ENCODE assay signal across 1 cellular context in genomic region chr2:152594792-152595191, GRCh38.
TF ChIP-seq lines count a peak whose summit lies in the region.

No MANE protein-coding gene starts in this region.

TF ChIP-seq in K562, 482 proteins besides CTCF, POLR2A, EP300 and RAD21 (continued from another document):
- TF ChIP-seq, protein P1, sequence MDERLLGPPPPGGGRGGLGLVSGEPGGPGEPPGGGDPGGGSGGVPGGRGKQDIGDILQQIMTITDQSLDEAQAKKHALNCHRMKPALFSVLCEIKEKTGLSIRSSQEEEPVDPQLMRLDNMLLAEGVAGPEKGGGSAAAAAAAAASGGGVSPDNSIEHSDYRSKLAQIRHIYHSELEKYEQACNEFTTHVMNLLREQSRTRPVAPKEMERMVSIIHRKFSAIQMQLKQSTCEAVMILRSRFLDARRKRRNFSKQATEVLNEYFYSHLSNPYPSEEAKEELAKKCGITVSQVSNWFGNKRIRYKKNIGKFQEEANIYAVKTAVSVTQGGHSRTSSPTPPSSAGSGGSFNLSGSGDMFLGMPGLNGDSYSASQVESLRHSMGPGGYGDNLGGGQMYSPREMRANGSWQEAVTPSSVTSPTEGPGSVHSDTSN (CRISPR knock-in tag; IDR thresholded peaks at IDR 0.05; ENCODE audit: low read depth) = no peak
- TF ChIP-seq, protein P1 (tag; conservative IDR thresholded peaks at IDR 0.05; ENCODE audit: low read depth) = 0 out of 2 replicates have a peak, but pooled peaks have one; percentile 12
- TF ChIP-seq ZNF41 (CRISPR knock-in tag; conservative IDR thresholded peaks at IDR 0.05) (no peak), ZNF77 (CRISPR knock-in tag; IDR thresholded peaks at IDR 0.05) (no peak)
